Comparison of ENCODE assay signal across 8 cellular contexts in the genomic region with DNA sequence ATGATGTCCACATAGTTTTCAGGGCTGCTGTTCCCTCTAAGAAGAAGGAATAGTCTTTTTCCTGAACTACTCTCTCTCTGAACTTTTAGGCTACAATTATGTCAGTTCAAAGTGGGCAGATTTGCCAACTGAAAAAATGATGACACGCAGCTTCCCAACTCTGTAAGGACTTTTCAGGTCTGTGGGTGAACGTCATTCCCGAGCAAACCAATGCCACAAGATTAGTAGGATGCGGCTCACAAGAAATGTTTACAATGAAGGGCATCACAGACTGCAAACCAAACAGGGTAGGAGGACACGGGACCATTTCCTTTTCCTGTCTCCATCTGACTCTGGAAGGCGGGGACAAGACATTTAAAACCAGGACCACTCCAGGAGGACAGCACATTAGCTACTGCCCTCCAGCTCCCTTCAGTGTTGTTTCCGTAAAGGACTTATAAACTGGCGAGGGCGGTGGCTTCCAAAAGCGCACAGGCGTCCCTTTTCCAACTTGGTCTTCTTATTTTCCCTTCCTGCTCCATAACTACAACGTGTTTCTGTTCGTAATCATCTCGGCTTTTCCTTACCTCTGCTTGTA. TPM values are rescaled to one million over a fixed set of nuclear protein-coding genes. Genes with fewer than 3 reads are reported as not detected.
DNase-seq lines count a peak whose midpoint lies in the region; TF ChIP-seq lines count a peak whose summit lies in the region.

No MANE protein-coding gene starts in this region.

- peaks cover 3% of the 10 kb centered on the region for H3K79me1 ChIP-seq in H9 (ENCODE audit: insufficient read depth, low read depth, low read length, poor library complexity, severe bottlenecking)

- H3K4me2 ChIP-seq in H9 (ENCODE audit: insufficient read depth, insufficient read length, low read length) = peak overlapping the region; percentile 88

- H3K4me1 Mint-ChIP-seq in H9 = peaks cover 41 to 45% of the 10 kb centered on the region in 2 experiments

- no peak overlapping the region for H3K14ac ChIP-seq in H9 (ENCODE audit: insufficient read depth, low read length)

- TF ChIP-seq CTCF in H9 (conservative IDR thresholded peaks at IDR 0.05) (no peak), prostate gland (IDR thresholded peaks at IDR 0.05) (no peak)

- H3K27ac ChIP-seq in H9 (ENCODE audit: insufficient read length, low read depth, low read length) = no peak overlapping the region
- H3K27ac ChIP-seq in prostate gland = peak overlapping the region; percentile 97 to 98

- peak overlapping the region; percentile 75 for H2AFZ ChIP-seq in H9 (ENCODE audit: low read length)

- TF ChIP-seq POLR2A in prostate gland (IDR thresholded peaks at IDR 0.05) = no peak

- no peak overlapping the region for H4K91ac ChIP-seq in H9 (ENCODE audit: insufficient read length, low read depth, low read length)

- no peak overlapping the region for H3K56ac ChIP-seq in H9 (ENCODE audit: insufficient read length, low read depth, low read length)

- intact Hi-C loops in prostate gland (cut with DNase I) = no loop called here

- no peak overlapping the region for H2BK20ac ChIP-seq in H9 (ENCODE audit: low read depth, low read length, poor library complexity, severe bottlenecking)

- H2BK120ac ChIP-seq in H9 (ENCODE audit: low read depth, low read length, poor library complexity, severe bottlenecking) = no peak overlapping the region

- no peak overlapping the region for H4K5ac ChIP-seq in H9 (ENCODE audit: insufficient read length, low read depth, low read length)

- H3K4me3 Mint-ChIP-seq in H9 = peak overlapping the region; percentile 91 to 97

- peaks cover 0 to 1% (median 0%) of the 10 kb centered on the region in 3 experiments; a peak in 3 of 7 replicates for H3K36me3 Mint-ChIP-seq in H9 (ENCODE audit: insufficient read depth in 1 of 3, low read depth in 3 of 3)

- WGBS in H9 (ENCODE audit: extremely low coverage, insufficient read length, low lambda C conversion rate) = no CpG with 5 or more reads among the region's 14 CpGs
- 1% methylated on average over 14 of the region's 14 CpGs for WGBS in prostate gland

- H2AK5ac ChIP-seq in H9 (ENCODE audit: insufficient read length, low read length) = no peak overlapping the region

- no peak overlapping the region for H3T11ph ChIP-seq in H9 (ENCODE audit: low read length)

- H3K27ac Mint-ChIP-seq in H9 = peak overlapping the region; percentile 88 to 99 (median 95); a peak in 6 of 7 replicates

- no peak overlapping the region for H3K23ac ChIP-seq in H9 (ENCODE audit: insufficient read length, low read depth, low read length)

- H3K18ac ChIP-seq in H9 (ENCODE audit: insufficient read length, low read depth, low read length) = no peak overlapping the region

- H3K27me3 Mint-ChIP-seq in H9 (ENCODE audit: low read depth) = no peaks in the 10 kb centered on the region; the same call in 1 of the 2 replicates

- H3K23me2 ChIP-seq in H9 (ENCODE audit: insufficient read length, low read depth, low read length, poor library complexity, severe bottlenecking) = peaks cover 8% of the 10 kb centered on the region

- H3K4ac ChIP-seq in H9 (ENCODE audit: low read depth, low read length) = no peak overlapping the region

- DNase-seq in activated CD8-positive, alpha-beta memory T cell treated with anti-CD3 and anti-CD28 coated beads, Interleukin-2, amount 50 U/mL, for 48 hours = peak; percentile 59
- DNase-seq in activated CD8-positive, alpha-beta memory T cell treated with anti-CD3 and anti-CD28 coated beads for 24 hours = no peak
- DNase-seq in H9 (peak; percentile 57), NCI-H2227 (lab: John Stamatoyannopoulos, UW; ENCODE audit: unreplicated experiment) (peak; percentile 60), anterior cingulate cortex (lab: John Stamatoyannopoulos, UW) (peak in 34 of 58 donors; percentile 25 to 87 (median 59)), hepatic stellate cell (ENCODE audit: low spot score) (peak; percentile 71), prostate gland (ENCODE audit: low spot score) (peak; percentile 54), NK-92 (lab: John Stamatoyannopoulos, UW; ENCODE audit: unreplicated experiment) (no peak)

- H3K9me3 ChIP-seq in H9 (ENCODE audit: control insufficient read depth, low read depth, low read length) (no peaks in the 10 kb centered on the region), prostate gland (no peaks in the 10 kb centered on the region)

- no peak overlapping the region for H2BK12ac ChIP-seq in H9 (ENCODE audit: insufficient read length, low read depth, low read length)

- H3K4me3 ChIP-seq in prostate gland = peak overlapping the region; percentile 86 to 93

- H3K4me1 ChIP-seq in H9 (ENCODE audit: insufficient read depth, low read length) (peaks cover 4% of the 10 kb centered on the region; the same call in 1 of the 2 replicates), prostate gland (replicated peaks) (peaks cover 8% of the 10 kb centered on the region)

- H2BK5ac ChIP-seq in H9 (ENCODE audit: insufficient read length, low read length) = no peak overlapping the region

- no peaks in the 10 kb centered on the region; a peak in 1 of 5 replicates for H3K9me3 Mint-ChIP-seq in H9

- H2BK15ac ChIP-seq in H9 (ENCODE audit: low read depth, low read length) = no peak overlapping the region

- no peaks in the 10 kb centered on the region for H4K20me1 ChIP-seq in H9 (ENCODE audit: control insufficient read depth, insufficient read depth, insufficient read length)

- no peaks in the 10 kb centered on the region for H3K36me3 ChIP-seq in prostate gland

- H3K27me3 ChIP-seq in H9 (ENCODE audit: insufficient read depth, low read length) = no peaks in the 10 kb centered on the region
- no peaks in the 10 kb centered on the region for H3K27me3 ChIP-seq in prostate gland (replicated peaks; ENCODE audit: insufficient read depth)

- H4K8ac ChIP-seq in H9 (replicated peaks; ENCODE audit: insufficient read length, low read depth, low read length) = no peak overlapping the region

- H3K9ac ChIP-seq in H9 (ENCODE audit: extremely low read depth, insufficient read length, low read length) = peak overlapping the region; percentile 67

- H3K79me2 ChIP-seq in H9 (ENCODE audit: insufficient read depth, low read length) = peaks cover 25% of the 10 kb centered on the region

RNA-seq across cellular contexts. Expression of a gene that starts 0.5 kb away (rescaled TPM):
- total RNA-seq in H9 (2021) (33.8 and 34.3 TPM in 2 replicates), prostate gland (10 to 100 TPM; 53.1 to 58.1 TPM)

Comparison
In these comparisons a context has a peak if more than half of its experiments do, and no peak if none do; other contexts are left out.
1. DNase-seq: peak in activated CD8-positive, alpha-beta memory T cell treated with anti-CD3 and anti-CD28 coated beads, Interleukin-2, amount 50 U/mL, for 48 hours (single experiment), H9 (single experiment), NCI-H2227 (single experiment), anterior cingulate cortex (34 of 58), hepatic stellate cell (single experiment) and prostate gland (single experiment); none in activated CD8-positive, alpha-beta memory T cell treated with anti-CD3 and anti-CD28 coated beads for 24 hours (single experiment) and NK-92 (single experiment).